Comparison of ENCODE assay signal across 13 cellular contexts in genomic region chr4:15253346-15253745, GRCh38.
DNase-seq lines count a peak whose midpoint lies in the region; ATAC-seq and TF ChIP-seq lines count a peak whose summit lies in the region.
"Had no signal": no experiment of that assay in that cellular context is flagged by ENCODE, and none has a peak within 500 bp of the region (broad histone marks: within the 10 kb centered on the region; RNA-seq: fewer than 3 reads in every experiment).

No MANE protein-coding gene starts in this region.

- H3K36me3 ChIP-seq in PC-3 (ENCODE audit: low read depth, low read length): no peaks in the 10 kb centered on the region
- H3K36me3 ChIP-seq: sigmoid colon, upper lobe of right lung had no signal

- H3K9me3 Mint-ChIP-seq in stimulated activated naive B cell treated with anti-CD40 and anti-IgM and Interleukin-4, amounts not matched to agents 10 μg/mL and 1 μg/mL and 100 μg/mL, for 72 hours: no peaks in the 10 kb centered on the region
- H3K9me3 Mint-ChIP-seq: activated naive CD4-positive, alpha-beta T cell treated with anti-CD3 and anti-CD28 coated beads, Interleukin-2, amount 50 U/mL, for 72 hours had no signal

- no peak overlapping the region for H3K4me3 ChIP-seq in PC-3 (ENCODE audit: low read length)
- H3K4me3 ChIP-seq: mucosa of descending colon, sigmoid colon, upper lobe of right lung had no signal

- H3K4me1 ChIP-seq in PC-3 (ENCODE audit: insufficient read depth, low read length): no peaks in the 10 kb centered on the region
- H3K4me1 ChIP-seq: upper lobe of right lung had no signal

- no peak overlapping the region for H3K9ac ChIP-seq in PC-3 (ENCODE audit: low read length)

- CTCF ChIA-PET in PC-3 (lab: Charles Lee): no interaction called here

- H3K4me3 Mint-ChIP-seq in stimulated activated naive B cell treated with anti-CD40 and anti-IgM and Interleukin-4, amounts not matched to agents 10 μg/mL and 1 μg/mL and 100 μg/mL, for 72 hours: no peak overlapping the region

- no peaks in the 10 kb centered on the region for H3K9me3 ChIP-seq in PC-3 (ENCODE audit: low read length)
- H3K9me3 ChIP-seq: mucosa of descending colon, sigmoid colon, upper lobe of right lung had no signal

- no peaks in the 10 kb centered on the region for H3K27me3 Mint-ChIP-seq in stimulated activated naive B cell treated with anti-CD40 and anti-IgM and Interleukin-4, amounts not matched to agents 10 μg/mL and 1 μg/mL and 100 μg/mL, for 72 hours

- H3K27ac Mint-ChIP-seq in stimulated activated naive B cell treated with anti-CD40 and anti-IgM and Interleukin-4, amounts not matched to agents 10 μg/mL and 1 μg/mL and 100 μg/mL, for 72 hours: no peak overlapping the region
- H3K27ac Mint-ChIP-seq: activated naive CD4-positive, alpha-beta T cell treated with anti-CD3 and anti-CD28 coated beads, Interleukin-2, amount 50 U/mL, for 72 hours had no signal

- H3K36me3 Mint-ChIP-seq in stimulated activated naive B cell treated with anti-CD40 and anti-IgM and Interleukin-4, amounts not matched to agents 10 μg/mL and 1 μg/mL and 100 μg/mL, for 72 hours: no peaks in the 10 kb centered on the region

- intact Hi-C loops in Right ventricle myocardium superior (cut with DNase I): no loop called here
- intact Hi-C loops in PC-3 (cut with micrococcal nuclease): no loop called here

- H4K20me1 ChIP-seq in PC-3 (ENCODE audit: low read length): no peaks in the 10 kb centered on the region

- no peak overlapping the region for H3K27ac ChIP-seq in PC-3 (ENCODE audit: low read length)
- H3K27ac ChIP-seq: sigmoid colon, upper lobe of right lung had no signal

- no peaks in the 10 kb centered on the region for H3K9me2 ChIP-seq in PC-3 (replicated peaks; ENCODE audit: low read length)

- DNase-seq in stimulated activated naive B cell treated with anti-CD40 and anti-IgM and Interleukin-4, amounts not matched to agents 10 μg/mL and 1 μg/mL and 100 μg/mL, for 72 hours: no peak
- DNase-seq in Right ventricle myocardium superior: no peak
- no peak for DNase-seq in NOMO-1 treated with dmso at 0.1 percent for 144 hours (lab: John Stamatoyannopoulos, UW; ENCODE audit: unreplicated experiment)
- no peak for DNase-seq in PC-3
- DNase-seq: activated CD4-positive, alpha-beta T cell treated with anti-CD3 and anti-CD28 coated beads, Interleukin-2, amount 50 U/mL, for 1 hour; mucosa of descending colon; NCI-H526 treated with DMSO at 0.1 percent for 48 hours; sigmoid colon; upper lobe of right lung had no signal

- TF ChIP-seq CTCF in PC-3 (conservative IDR thresholded peaks at IDR 0.05; ENCODE audit: low read depth, low read length): no peak

- H3F3A ChIP-seq in PC-3 (ENCODE audit: low read length, unreplicated experiment): no peaks in the 10 kb centered on the region

- no peak overlapping the region for H2AFZ ChIP-seq in PC-3 (ENCODE audit: low read length)

- no peak overlapping the region for H3K4me2 ChIP-seq in PC-3 (ENCODE audit: low read length)

- H3K79me2 ChIP-seq in PC-3 (ENCODE audit: low read length): no peaks in the 10 kb centered on the region

- ATAC-seq in GM19025 (IDR thresholded peaks at IDR 0.05; ENCODE audit: low read depth, unreplicated experiment) (peak; percentile 93), GM21723 (IDR thresholded peaks at IDR 0.05; ENCODE audit: unreplicated experiment) (peak; percentile 88), HG03135 (IDR thresholded peaks at IDR 0.05; ENCODE audit: unreplicated experiment) (peak; percentile 77), Right ventricle myocardium superior (ENCODE audit: poor library complexity) (no peak), PC-3 (no peak)
- peak; percentile 73 to 80 for ATAC-seq in stimulated activated naive B cell treated with anti-CD40 and anti-IgM and Interleukin-4, amounts not matched to agents 10 μg/mL and 1 μg/mL and 100 μg/mL, for 72 hours (replicated peaks)
- ATAC-seq: mucosa of descending colon, upper lobe of right lung had no signal

- BruUV-seq in PC-3 (replicated peaks; lab: Mats Ljungman, UMichigan): no TSS peak

- no peaks in the 10 kb centered on the region for H3K27me3 ChIP-seq in PC-3 (ENCODE audit: low read length)
- H3K27me3 ChIP-seq: sigmoid colon, upper lobe of right lung had no signal

- H3K4me1 Mint-ChIP-seq in stimulated activated naive B cell treated with anti-CD40 and anti-IgM and Interleukin-4, amounts not matched to agents 10 μg/mL and 1 μg/mL and 100 μg/mL, for 72 hours: peaks cover 5 to 11% of the 10 kb centered on the region in 2 donors

- POLR2A ChIA-PET in PC-3 (lab: Charles Lee; ENCODE audit: unreplicated experiment): no interaction called here

Comparison
In these comparisons a context has a peak if more than half of its experiments do, and no peak if none do; other contexts are left out.
1. ATAC-seq: peak in GM19025 (single experiment), GM21723 (single experiment), HG03135 (single experiment) and stimulated activated naive B cell treated with anti-CD40 and anti-IgM and Interleukin-4, amounts not matched to agents 10 μg/mL and 1 μg/mL and 100 μg/mL, for 72 hours (2 of 2); none in Right ventricle myocardium superior (single experiment) and PC-3 (single experiment).